Comparison of ENCODE assay signal across 1 cellular context in the genomic region with DNA sequence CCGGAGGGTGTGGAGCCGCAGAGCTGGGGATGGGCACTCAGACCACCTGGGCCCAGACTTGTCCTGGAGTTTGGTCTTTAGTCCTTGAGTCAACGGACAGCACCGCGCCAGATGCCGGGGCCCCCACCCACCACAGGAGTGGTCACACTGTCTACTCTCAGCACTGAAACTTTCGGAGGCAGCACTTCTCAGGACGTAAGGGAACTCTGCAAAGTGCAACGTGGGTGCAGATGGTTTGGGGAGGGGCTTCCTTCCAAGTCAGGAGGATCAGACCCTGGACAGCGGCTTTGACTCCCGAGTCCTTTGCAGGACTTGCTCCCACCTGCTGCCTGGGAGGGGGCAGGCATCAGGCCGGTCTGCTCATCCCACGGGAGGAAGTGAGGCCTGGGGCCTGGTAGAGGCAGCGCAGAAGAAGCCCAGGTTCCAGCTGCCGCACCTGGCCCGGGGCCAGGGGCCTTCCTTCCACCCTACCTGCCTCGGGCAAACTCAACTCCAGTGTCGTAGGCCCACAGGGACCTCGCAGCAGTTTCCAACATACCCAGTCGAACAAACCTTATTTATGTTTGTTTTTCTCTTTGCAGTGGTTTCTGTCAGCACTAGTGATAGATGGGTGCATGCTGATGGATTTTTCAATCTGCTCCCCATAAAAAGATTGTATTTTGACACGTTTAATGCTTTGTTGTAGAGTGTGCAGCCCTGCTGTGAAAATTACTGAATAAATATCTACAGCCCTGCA.
A peak's percentile ranks its signal among the peaks of the same experiment; 100 is the strongest.
TF ChIP-seq lines count a peak whose summit lies in the region.

No MANE protein-coding gene starts in this region.

TF ChIP-seq in HEK293, 187 proteins besides CTCF, POLR2A, EP300 and RAD21 (continued from another document and continues in another):
- peak; percentile 92; the same call in 1 of the 2 replicates for TF ChIP-seq ZNF324 (tag by site-specific recombination; IDR thresholded peaks at IDR 0.05)
- no peak for TF ChIP-seq ZNF623 (tag by site-specific recombination; IDR thresholded peaks at IDR 0.05)
- TF ChIP-seq ZNF155 (tag by site-specific recombination; IDR thresholded peaks at IDR 0.05): no peak
- no peak for TF ChIP-seq ZNF654 (tag by site-specific recombination; IDR thresholded peaks at IDR 0.05; ENCODE audit: low read depth)
- TF ChIP-seq ZNF146 (tag by site-specific recombination; IDR thresholded peaks at IDR 0.05): 0 out of 2 replicates have a peak, but pooled peaks have one; percentile 46
- peak; percentile 66; the same call in 1 of the 2 replicates for TF ChIP-seq ZNF302 (tag by site-specific recombination; IDR thresholded peaks at IDR 0.05; ENCODE audit: low read depth)
- no peak for TF ChIP-seq ZNF202 (tag by site-specific recombination; IDR thresholded peaks at IDR 0.05; ENCODE audit: borderline replicate concordance)
- peak; percentile 97 for TF ChIP-seq ZNF843 (tag by site-specific recombination; IDR thresholded peaks at IDR 0.05)
- peak; percentile 97 for TF ChIP-seq ZNF24 (tag by site-specific recombination; IDR thresholded peaks at IDR 0.05)
- TF ChIP-seq ZNF704 (tag by site-specific recombination; IDR thresholded peaks at IDR 0.05): no peak
- peak; percentile 92 for TF ChIP-seq OSR2 (tag by site-specific recombination; IDR thresholded peaks at IDR 0.05)
- TF ChIP-seq ZNF133 (tag by site-specific recombination; IDR thresholded peaks at IDR 0.05): no peak
- TF ChIP-seq ZNF76 (tag by site-specific recombination; IDR thresholded peaks at IDR 0.05; ENCODE audit: borderline replicate concordance, low read depth): peak; percentile 51
- TF ChIP-seq ZBTB48 (tag by site-specific recombination; IDR thresholded peaks at IDR 0.05): no peak
- TF ChIP-seq ZNF600 (tag by site-specific recombination; IDR thresholded peaks at IDR 0.05): no peak
- peak; percentile 99 for TF ChIP-seq KLF17 (tag by site-specific recombination; IDR thresholded peaks at IDR 0.05)
- TF ChIP-seq ZNF549 (tag by site-specific recombination; IDR thresholded peaks at IDR 0.05): no peak
- TF ChIP-seq ZBTB26 (tag by site-specific recombination; optimal IDR thresholded peaks at IDR 0.05): no peak
- no peak for TF ChIP-seq PRDM1 (tag by site-specific recombination; IDR thresholded peaks at IDR 0.05)
- TF ChIP-seq ZNF350 (tag by site-specific recombination; IDR thresholded peaks at IDR 0.05): no peak
- peak; percentile 70; the same call in 1 of the 2 replicates for TF ChIP-seq ZNF558 (tag by site-specific recombination; IDR thresholded peaks at IDR 0.05)
- TF ChIP-seq ZFP69B (tag by site-specific recombination; IDR thresholded peaks at IDR 0.05): peak; percentile 75
- peak; percentile 31; the same call in 1 of the 2 replicates for TF ChIP-seq SCRT2 (tag by site-specific recombination; IDR thresholded peaks at IDR 0.05)
- TF ChIP-seq MZF1 (tag by site-specific recombination; IDR thresholded peaks at IDR 0.05; ENCODE audit: borderline replicate concordance): no peak
- TF ChIP-seq, protein P1, sequence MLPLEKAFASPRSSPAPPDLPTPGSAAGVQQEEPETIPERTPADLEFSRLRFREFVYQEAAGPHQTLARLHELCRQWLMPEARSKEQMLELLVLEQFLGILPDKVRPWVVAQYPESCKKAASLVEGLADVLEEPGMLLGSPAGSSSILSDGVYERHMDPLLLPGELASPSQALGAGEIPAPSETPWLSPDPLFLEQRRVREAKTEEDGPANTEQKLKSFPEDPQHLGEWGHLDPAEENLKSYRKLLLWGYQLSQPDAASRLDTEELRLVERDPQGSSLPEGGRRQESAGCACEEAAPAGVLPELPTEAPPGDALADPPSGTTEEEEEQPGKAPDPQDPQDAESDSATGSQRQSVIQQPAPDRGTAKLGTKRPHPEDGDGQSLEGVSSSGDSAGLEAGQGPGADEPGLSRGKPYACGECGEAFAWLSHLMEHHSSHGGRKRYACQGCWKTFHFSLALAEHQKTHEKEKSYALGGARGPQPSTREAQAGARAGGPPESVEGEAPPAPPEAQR (tag by site-specific recombination; IDR thresholded peaks at IDR 0.05): peak; percentile 87
- no peak; the same call in 1 of the 2 replicates for TF ChIP-seq KLF10 (tag by site-specific recombination; IDR thresholded peaks at IDR 0.05)
- TF ChIP-seq HOXA7 (CRISPR knock-in tag; IDR thresholded peaks at IDR 0.05; ENCODE audit: borderline replicate concordance): no peak
- no peak for TF ChIP-seq ZNF560 (tag by site-specific recombination; IDR thresholded peaks at IDR 0.05; ENCODE audit: borderline replicate concordance)
- TF ChIP-seq ZNF248 (tag by site-specific recombination; IDR thresholded peaks at IDR 0.05): no peak
- peak; percentile 84; the same call in 1 of the 2 replicates for TF ChIP-seq ZNF19 (tag by site-specific recombination; IDR thresholded peaks at IDR 0.05; ENCODE audit: low read depth)
- TF ChIP-seq, protein P2, sequence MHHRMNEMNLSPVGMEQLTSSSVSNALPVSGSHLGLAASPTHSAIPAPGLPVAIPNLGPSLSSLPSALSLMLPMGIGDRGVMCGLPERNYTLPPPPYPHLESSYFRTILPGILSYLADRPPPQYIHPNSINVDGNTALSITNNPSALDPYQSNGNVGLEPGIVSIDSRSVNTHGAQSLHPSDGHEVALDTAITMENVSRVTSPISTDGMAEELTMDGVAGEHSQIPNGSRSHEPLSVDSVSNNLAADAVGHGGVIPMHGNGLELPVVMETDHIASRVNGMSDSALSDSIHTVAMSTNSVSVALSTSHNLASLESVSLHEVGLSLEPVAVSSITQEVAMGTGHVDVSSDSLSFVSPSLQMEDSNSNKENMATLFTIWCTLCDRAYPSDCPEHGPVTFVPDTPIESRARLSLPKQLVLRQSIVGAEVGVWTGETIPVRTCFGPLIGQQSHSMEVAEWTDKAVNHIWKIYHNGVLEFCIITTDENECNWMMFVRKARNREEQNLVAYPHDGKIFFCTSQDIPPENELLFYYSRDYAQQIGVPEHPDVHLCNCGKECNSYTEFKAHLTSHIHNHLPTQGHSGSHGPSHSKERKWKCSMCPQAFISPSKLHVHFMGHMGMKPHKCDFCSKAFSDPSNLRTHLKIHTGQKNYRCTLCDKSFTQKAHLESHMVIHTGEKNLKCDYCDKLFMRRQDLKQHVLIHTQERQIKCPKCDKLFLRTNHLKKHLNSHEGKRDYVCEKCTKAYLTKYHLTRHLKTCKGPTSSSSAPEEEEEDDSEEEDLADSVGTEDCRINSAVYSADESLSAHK (tag by site-specific recombination; IDR thresholded peaks at IDR 0.05): peak; percentile 99
- TF ChIP-seq ZNF548 (tag by site-specific recombination; IDR thresholded peaks at IDR 0.05): no peak
- no peak for TF ChIP-seq TRIM28 (IDR thresholded peaks at IDR 0.05; ENCODE audit: borderline replicate concordance, low read length)
- no peak for TF ChIP-seq SP2 (tag by site-specific recombination; IDR thresholded peaks at IDR 0.05)
- no peak for TF ChIP-seq ZNF639 (tag by site-specific recombination; IDR thresholded peaks at IDR 0.05)
- TF ChIP-seq TCF7L2 (IDR thresholded peaks at IDR 0.05; ENCODE audit: borderline replicate concordance, low read depth, low read length): peak; percentile 73; the same call in 1 of the 2 replicates
- TF ChIP-seq ZBTB11 (tag by site-specific recombination; conservative IDR thresholded peaks at IDR 0.05; ENCODE audit: low read depth): no peak
- TF ChIP-seq MYNN (tag by site-specific recombination; IDR thresholded peaks at IDR 0.05; ENCODE audit: borderline replicate concordance): no peak; the same call in 1 of the 2 replicates
- peak; percentile 60 for TF ChIP-seq SCRT1 (tag by site-specific recombination; IDR thresholded peaks at IDR 0.05; ENCODE audit: borderline replicate concordance)
- peak; percentile 64; the same call in 1 of the 2 replicates for TF ChIP-seq KLF9 (tag by site-specific recombination; IDR thresholded peaks at IDR 0.05; ENCODE audit: low read depth)
- TF ChIP-seq, protein P3, sequence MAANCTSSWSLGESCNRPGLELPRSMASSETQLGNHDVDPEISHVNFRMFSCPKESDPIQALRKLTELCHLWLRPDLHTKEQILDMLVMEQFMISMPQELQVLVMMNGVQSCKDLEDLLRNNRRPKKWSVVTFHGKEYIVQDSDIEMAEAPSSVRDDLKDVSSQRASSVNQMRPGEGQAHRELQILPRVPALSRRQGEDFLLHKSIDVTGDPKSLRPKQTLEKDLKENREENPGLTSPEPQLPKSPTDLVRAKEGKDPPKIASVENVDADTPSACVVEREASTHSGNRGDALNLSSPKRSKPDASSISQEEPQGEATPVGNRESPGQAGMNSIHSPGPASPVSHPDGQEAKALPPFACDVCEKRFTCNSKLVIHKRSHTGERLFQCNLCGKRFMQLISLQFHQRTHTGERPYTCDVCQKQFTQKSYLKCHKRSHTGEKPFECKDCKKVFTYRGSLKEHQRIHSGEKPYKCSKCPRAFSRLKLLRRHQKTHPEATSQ (tag by site-specific recombination; IDR thresholded peaks at IDR 0.05): no peak
- no peak; the same call in 1 of the 2 replicates for TF ChIP-seq IKZF3 (tag by site-specific recombination; IDR thresholded peaks at IDR 0.05)
- no peak for TF ChIP-seq HOXD13 (CRISPR knock-in tag; IDR thresholded peaks at IDR 0.05; ENCODE audit: borderline replicate concordance)
- peak; percentile 20; the same call in 1 of the 2 replicates for TF ChIP-seq ZNF335 (tag by site-specific recombination; conservative IDR thresholded peaks at IDR 0.05)
- TF ChIP-seq ZNF48 (tag by site-specific recombination; IDR thresholded peaks at IDR 0.05): no peak
- peak; percentile 99 for TF ChIP-seq PRDM6 (tag by site-specific recombination; IDR thresholded peaks at IDR 0.05)
- TF ChIP-seq SP7 (tag by site-specific recombination; IDR thresholded peaks at IDR 0.05): peak; percentile 97
- TF ChIP-seq ZNF175 (tag by site-specific recombination; IDR thresholded peaks at IDR 0.05): no peak
- TF ChIP-seq SALL2 (tag by site-specific recombination; IDR thresholded peaks at IDR 0.05; ENCODE audit: borderline replicate concordance): no peak
